ENCODE assay signal across 8 cellular contexts in the genomic region with DNA sequence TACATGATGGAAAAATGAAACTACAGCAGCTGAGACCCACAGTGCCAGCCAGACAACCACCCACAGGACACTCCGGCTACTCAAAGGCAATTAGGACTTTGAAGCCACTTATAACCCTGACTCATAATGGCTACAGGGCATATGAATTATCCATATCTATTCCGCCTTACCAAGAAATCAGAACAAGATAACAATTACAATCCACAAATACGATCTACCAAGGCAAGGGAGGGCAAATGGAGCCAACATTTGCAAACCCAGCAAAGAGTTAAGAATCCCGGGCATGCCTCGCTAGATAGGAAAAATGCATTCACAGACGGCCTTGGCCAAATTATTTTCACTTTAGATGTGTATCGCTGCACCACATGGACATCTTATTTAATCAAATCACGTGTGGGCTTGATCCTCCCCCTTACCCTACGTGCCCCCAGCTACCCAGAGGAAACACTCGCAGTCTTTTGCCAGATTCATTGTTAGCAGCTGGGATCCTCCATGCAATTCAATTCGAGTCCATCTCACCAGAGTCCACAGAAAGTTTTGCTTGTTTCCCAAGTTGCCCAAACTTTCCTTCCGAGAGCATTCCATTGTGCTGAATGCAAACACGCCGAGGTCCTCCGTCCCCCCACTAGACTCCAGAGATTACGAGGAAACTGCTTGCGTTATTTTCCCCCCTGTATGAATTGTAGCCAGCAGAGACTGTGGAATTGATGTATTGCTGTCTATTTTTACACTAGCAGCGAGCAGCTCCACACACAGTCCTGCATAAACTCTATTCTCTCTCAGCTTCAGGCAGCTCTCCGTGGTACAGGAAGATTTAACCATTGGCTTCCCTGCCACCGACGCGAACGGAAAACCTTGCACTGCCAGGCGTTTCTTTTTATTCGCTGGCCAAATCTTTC. TPM values are rescaled to one million over a fixed set of nuclear protein-coding genes. Genes with fewer than 3 reads are reported as not detected.
DNase-seq lines count a peak whose midpoint lies in the region; ATAC-seq, FAIRE-seq and TF ChIP-seq lines count a peak whose summit lies in the region.

No MANE protein-coding gene starts in this region.

- peak overlapping the region in 1 of 7 donors; percentile 31 for H3K27ac Mint-ChIP-seq in CD14-positive monocyte

- peaks cover 28 to 37% (median 34%) of the 10 kb centered on the region in 3 donors for H3K27me3 Mint-ChIP-seq in CD14-positive monocyte (ENCODE audit: low read depth in 3 of 3)

- intact Hi-C loops in CD14-positive monocyte (cut with micrococcal nuclease) = no loop called here

- no peak for DNase-seq in CD14-positive monocyte (ENCODE audit: low spot score)
- DNase-seq in RCC 7860 (ENCODE audit: low spot score) = peak; percentile 16
- DNase-seq in foreskin melanocyte = peak; percentile 79
- DNase-seq in omental fat pad (ENCODE audit: low spot score) = no peak
- DNase-seq in NOMO-1 treated with dmso at 0.1 percent for 144 hours (lab: John Stamatoyannopoulos, UW; ENCODE audit: unreplicated experiment) = no peak
- DNase-seq in SW 1271 (lab: John Stamatoyannopoulos, UW) = no peak

- no peaks in the 10 kb centered on the region for H3K36me3 Mint-ChIP-seq in CD14-positive monocyte

- FAIRE-seq in RCC 7860 (lab: Jason Lieb, UNC) = peak; percentile 45

- H3K9me3 Mint-ChIP-seq in CD14-positive monocyte = peaks cover 0 to 3% (median 2%) of the 10 kb centered on the region in 7 donors

- TF ChIP-seq CTCF in CD14-positive monocyte (IDR thresholded peaks at IDR 0.05) = no peak
- TF ChIP-seq CTCF in omental fat pad (IDR thresholded peaks at IDR 0.05) = no peak

- peaks cover 22% of the 10 kb centered on the region for H3K4me1 Mint-ChIP-seq in CD14-positive monocyte

- H3K4me3 Mint-ChIP-seq in CD14-positive monocyte = peak overlapping the region; percentile 48 to 83

- peak; percentile 49 for ATAC-seq in omental fat pad (ENCODE audit: low FRiP score)
- ATAC-seq in HG02588 (IDR thresholded peaks at IDR 0.05; ENCODE audit: unreplicated experiment) = no peak
- ATAC-seq in GM18870 (IDR thresholded peaks at IDR 0.05; ENCODE audit: unreplicated experiment) = no peak

RNA-seq across cellular contexts. Expression of gene PPARGC1A, which starts 1.2 kb away (rescaled TPM):
- 1 to 10 TPM in 1 of 2 donors, under 1 TPM in 1; 0.58 to 1.1 TPM for polyA plus RNA-seq in CD14-positive monocyte
- 10 to 100 TPM in 1 of 4 donors, 1 to 10 TPM in 3; 5.0 to 13.6 (median 6.4) TPM for total RNA-seq in omental fat pad

Comparison
In these comparisons a context has a peak if more than half of its experiments do, and no peak if none do; other contexts are left out.
1. DNase-seq: peak in RCC 7860 (single experiment) and foreskin melanocyte (single experiment); none in CD14-positive monocyte (single experiment), omental fat pad (single experiment), NOMO-1 treated with dmso at 0.1 percent for 144 hours (single experiment) and SW 1271 (0 of 2).